Comparison of ENCODE assay signal across 9 cellular contexts in the genomic region with DNA sequence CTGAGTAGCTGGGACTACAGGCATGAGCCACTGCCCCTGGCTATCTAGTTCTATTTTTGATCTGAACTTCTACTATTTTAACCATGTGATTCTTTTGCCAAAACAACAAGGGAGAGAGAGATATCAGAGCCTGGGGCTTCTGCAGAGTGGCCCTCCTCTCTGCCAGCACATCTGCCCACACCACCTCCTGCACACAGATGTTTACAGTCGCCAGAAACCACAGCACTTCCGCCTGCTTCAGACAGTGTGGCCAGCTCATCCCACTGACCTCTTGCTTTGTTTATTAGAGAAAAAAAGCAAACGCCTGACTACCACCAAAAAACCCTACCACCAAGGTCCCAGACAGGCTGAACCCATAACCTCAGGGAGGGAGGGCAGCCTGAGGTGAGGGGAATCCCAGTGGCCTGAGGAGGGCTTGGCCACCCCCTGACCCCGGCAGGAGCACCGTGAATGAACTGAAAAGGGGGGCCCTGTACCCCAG.
DNase-seq lines count a peak whose midpoint lies in the region; ATAC-seq and TF ChIP-seq lines count a peak whose summit lies in the region.
"Had no signal": no experiment of that assay in that cellular context is flagged by ENCODE, and none has a peak within 500 bp of the region (broad histone marks: within the 10 kb centered on the region; RNA-seq: fewer than 3 reads in every experiment).

No MANE protein-coding gene starts in this region.

- H3K4me1 ChIP-seq in HAP-1: peaks cover 10% of the 10 kb centered on the region
- H3K4me1 ChIP-seq: body of pancreas had no signal

- no peaks in the 10 kb centered on the region for H3K36me3 Mint-ChIP-seq in CD4-positive, alpha-beta T cell (ENCODE audit: low read depth)

- in situ Hi-C loops in HAP-1 (cut with MboI; ENCODE audit: low sequenced_read_pairs): no loop called here

- no peaks in the 10 kb centered on the region for H3K4me1 Mint-ChIP-seq in CD4-positive, alpha-beta T cell (ENCODE audit: low read depth)

- POLR2A ChIA-PET in CD4-positive, alpha-beta T cell (lab: Charles Lee): no interaction called here

- H3K27ac ChIP-seq in CD4-positive, alpha-beta T cell (ENCODE audit: low read depth, low read length): no peak overlapping the region
- H3K27ac ChIP-seq: body of pancreas had no signal

- H3K36me3 ChIP-seq in HAP-1 (replicated peaks): no peaks in the 10 kb centered on the region

- H3K27me3 ChIP-seq in CD4-positive, alpha-beta T cell (ENCODE audit: control insufficient read depth, insufficient read depth, low read length): no peaks in the 10 kb centered on the region
- H3K27me3 ChIP-seq in HAP-1 (ENCODE audit: low read depth): no peaks in the 10 kb centered on the region
- H3K27me3 ChIP-seq: body of pancreas had no signal

- H3K9me3 ChIP-seq in CD4-positive, alpha-beta T cell (ENCODE audit: control insufficient read depth, low read length): no peaks in the 10 kb centered on the region
- no peaks in the 10 kb centered on the region; the same call in 1 of the 2 replicates for H3K9me3 ChIP-seq in HAP-1
- H3K9me3 ChIP-seq: body of pancreas had no signal

- no peak overlapping the region for H3K4me3 Mint-ChIP-seq in CD4-positive, alpha-beta T cell

- DNase-seq in GM04504 (ENCODE audit: low read depth) (peak; percentile 68), HFF-Myc (ENCODE audit: extremely low read depth, low read depth) (peak; percentile 69), RPMI7951 (ENCODE audit: low read depth) (peak; percentile 99), iris pigment epithelial cell (ENCODE audit: low read depth) (peak; percentile 78), NCI-H510A (lab: John Stamatoyannopoulos, UW) (no peak), HAP-1 (ENCODE audit: low spot score in 2 of 2) (no peak), occipital lobe (lab: John Stamatoyannopoulos, UW) (no peak)
- no peak for DNase-seq in CD4-positive, alpha-beta T cell

- ATAC-seq in CD4-positive, alpha-beta T cell (ENCODE audit: poor library complexity): no peak
- ATAC-seq: body of pancreas had no signal

- H3K9me3 Mint-ChIP-seq in CD4-positive, alpha-beta T cell: no peaks in the 10 kb centered on the region

- TF ChIP-seq CTCF in HFF-Myc (IDR thresholded peaks at IDR 0.05; ENCODE audit: low read depth, low read length, missing control alignments): no peak
- no peak for TF ChIP-seq CTCF in CD4-positive, alpha-beta T cell (IDR thresholded peaks at IDR 0.05)

- CTCF ChIA-PET in CD4-positive, alpha-beta T cell (lab: Charles Lee): interaction anchor here (1.3 kb wide), 1 partner anchor 98 kb away, joined by 7 read pairs; no protein-coding TSS in a partner anchor

- H3K27me3 Mint-ChIP-seq in CD4-positive, alpha-beta T cell: peaks cover 7% of the 10 kb centered on the region

- no peak overlapping the region for H3K4me3 ChIP-seq in HFF-Myc (replicated peaks; ENCODE audit: low read depth, low read length)
- no peak overlapping the region for H3K4me3 ChIP-seq in HAP-1
- H3K4me3 ChIP-seq: body of pancreas had no signal

- intact Hi-C loops in CD4-positive, alpha-beta T cell (cut with DNase I, micrococcal nuclease): loop anchor here in 1 of 2 experiments (5.0 kb wide), 1 partner anchor 70 kb away; no protein-coding TSS in a partner anchor

- no peak overlapping the region for H3K27ac Mint-ChIP-seq in CD4-positive, alpha-beta T cell

Comparison
In these comparisons a context has a peak if more than half of its experiments do, and no peak if none do; other contexts are left out.
1. DNase-seq: peak in GM04504 (single experiment), HFF-Myc (single experiment), RPMI7951 (single experiment) and iris pigment epithelial cell (single experiment); none in NCI-H510A (single experiment), CD4-positive, alpha-beta T cell (0 of 10), HAP-1 (0 of 2) and occipital lobe (single experiment).